1 cellular context compared by ENCODE assay signal in the genomic region with DNA sequence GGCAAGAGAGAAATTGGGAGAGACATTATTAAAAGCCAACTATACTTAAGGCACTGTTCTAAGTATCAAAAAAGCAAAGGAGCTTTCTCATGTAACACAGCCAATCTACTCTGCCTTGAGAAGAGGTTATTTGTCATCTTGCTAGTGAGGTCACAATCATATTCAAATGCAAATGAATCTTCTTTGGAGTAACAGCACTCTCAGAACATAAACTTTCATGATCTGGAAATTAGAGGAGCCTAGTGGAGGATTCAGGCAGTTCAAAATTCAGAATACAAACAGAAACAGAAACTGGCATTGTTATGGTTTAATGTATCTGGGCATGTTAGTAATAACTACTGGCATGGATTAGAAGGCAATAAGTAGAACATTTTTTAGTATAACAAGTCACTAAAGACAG.
TF ChIP-seq lines count a peak whose summit lies in the region.

No MANE protein-coding gene starts in this region.

TF ChIP-seq in K562, 482 proteins besides CTCF, POLR2A, EP300 and RAD21:
- TF ChIP-seq SMARCA5 (IDR thresholded peaks at IDR 0.05), result no peak
- TF ChIP-seq, protein P1, sequence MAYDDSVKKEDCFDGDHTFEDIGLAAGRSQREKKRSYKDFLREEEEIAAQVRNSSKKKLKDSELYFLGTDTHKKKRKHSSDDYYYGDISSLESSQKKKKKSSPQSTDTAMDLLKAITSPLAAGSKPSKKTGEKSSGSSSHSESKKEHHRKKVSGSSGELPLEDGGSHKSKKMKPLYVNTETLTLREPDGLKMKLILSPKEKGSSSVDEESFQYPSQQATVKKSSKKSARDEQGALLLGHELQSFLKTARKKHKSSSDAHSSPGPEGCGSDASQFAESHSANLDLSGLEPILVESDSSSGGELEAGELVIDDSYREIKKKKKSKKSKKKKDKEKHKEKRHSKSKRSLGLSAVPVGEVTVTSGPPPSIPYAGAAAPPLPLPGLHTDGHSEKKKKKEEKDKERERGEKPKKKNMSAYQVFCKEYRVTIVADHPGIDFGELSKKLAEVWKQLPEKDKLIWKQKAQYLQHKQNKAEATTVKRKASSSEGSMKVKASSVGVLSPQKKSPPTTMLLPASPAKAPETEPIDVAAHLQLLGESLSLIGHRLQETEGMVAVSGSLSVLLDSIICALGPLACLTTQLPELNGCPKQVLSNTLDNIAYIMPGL (CRISPR knock-in tag; IDR thresholded peaks at IDR 0.05), result no peak
- TF ChIP-seq, protein P2, sequence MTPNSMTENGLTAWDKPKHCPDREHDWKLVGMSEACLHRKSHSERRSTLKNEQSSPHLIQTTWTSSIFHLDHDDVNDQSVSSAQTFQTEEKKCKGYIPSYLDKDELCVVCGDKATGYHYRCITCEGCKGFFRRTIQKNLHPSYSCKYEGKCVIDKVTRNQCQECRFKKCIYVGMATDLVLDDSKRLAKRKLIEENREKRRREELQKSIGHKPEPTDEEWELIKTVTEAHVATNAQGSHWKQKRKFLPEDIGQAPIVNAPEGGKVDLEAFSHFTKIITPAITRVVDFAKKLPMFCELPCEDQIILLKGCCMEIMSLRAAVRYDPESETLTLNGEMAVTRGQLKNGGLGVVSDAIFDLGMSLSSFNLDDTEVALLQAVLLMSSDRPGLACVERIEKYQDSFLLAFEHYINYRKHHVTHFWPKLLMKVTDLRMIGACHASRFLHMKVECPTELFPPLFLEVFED (CRISPR knock-in tag; conservative IDR thresholded peaks at IDR 0.05), result no peak
- TF ChIP-seq CLOCK (CRISPR knock-in tag; IDR thresholded peaks at IDR 0.05; ENCODE audit: borderline replicate concordance), result no peak
- no peak for TF ChIP-seq EGR1 (conservative IDR thresholded peaks at IDR 0.05)
- no peak for TF ChIP-seq ZBTB17 (CRISPR knock-in tag; IDR thresholded peaks at IDR 0.05)
- no peak for TF ChIP-seq HIVEP1 (CRISPR knock-in tag; IDR thresholded peaks at IDR 0.05)
- TF ChIP-seq ZNF586 (CRISPR knock-in tag; conservative IDR thresholded peaks at IDR 0.05), result no peak
- no peak for TF ChIP-seq ZNF764 (CRISPR knock-in tag; IDR thresholded peaks at IDR 0.05; ENCODE audit: low read depth)
- no peak for TF ChIP-seq POLR2B (IDR thresholded peaks at IDR 0.05; ENCODE audit: low read depth, partially characterized antibody)
TF ChIP-seq in K562: peak in this region for 0.
